ENCODE assay signal across 9 cellular contexts in the genomic region with DNA sequence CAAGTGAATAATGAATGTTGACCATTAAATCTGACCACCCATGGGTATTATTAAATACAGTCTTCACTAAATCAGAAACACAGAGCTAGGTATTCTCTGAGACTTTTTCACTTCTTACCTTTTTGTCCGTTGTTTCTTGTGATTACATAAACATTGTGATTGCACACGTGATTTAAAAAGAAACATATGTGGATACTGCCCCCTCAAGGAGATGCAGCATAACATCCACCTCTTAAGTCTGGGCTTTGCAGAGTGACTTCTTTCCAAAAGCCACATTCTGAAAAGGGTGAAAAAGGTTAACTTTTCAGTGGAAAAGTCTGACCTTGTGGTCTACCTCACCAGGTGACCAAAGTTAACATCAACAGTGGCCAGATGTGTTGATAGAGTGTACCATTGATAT.
DNase-seq lines count a peak whose midpoint lies in the region; ATAC-seq, FAIRE-seq and TF ChIP-seq lines count a peak whose summit lies in the region.
"Had no signal": no experiment of that assay in that cellular context is flagged by ENCODE, and none has a peak within 500 bp of the region (broad histone marks: within the 10 kb centered on the region; RNA-seq: fewer than 3 reads in every experiment).

No MANE protein-coding gene starts in this region.

- no peaks in the 10 kb centered on the region for H3K9me3 ChIP-seq in DND-41 (ENCODE audit: insufficient read depth, low read length, severe bottlenecking)
- H3K9me3 ChIP-seq in Karpas-422 (ENCODE audit: low read length): no peaks in the 10 kb centered on the region
- no peaks in the 10 kb centered on the region for H3K9me3 ChIP-seq in K562 (replicated peaks; ENCODE audit: control insufficient read depth, insufficient read depth, low read depth, low read length)
- H3K9me3 ChIP-seq: gastroesophageal sphincter had no signal

- no peak for FAIRE-seq in K562 (lab: Jason Lieb, UNC)

- DNase-seq in DND-41: no peak
- peak; percentile 53 for DNase-seq in Karpas-422
- peak in 1 of 4 experiments; percentile 14 for DNase-seq in K562 (ENCODE audit: extremely low read depth in 1 of 4, low spot score in 3 of 4)
- peak; percentile 10 for DNase-seq in medulla oblongata (ENCODE audit: extremely low spot score)
- no peak for DNase-seq in mesenteric fat pad (ENCODE audit: low spot score)
- DNase-seq in activated T-cell treated with anti-CD3 and anti-CD28 coated beads, Interleukin-2, amount 50 U/mL, for 48 hours: no peak

- H3K36me3 ChIP-seq in DND-41 (ENCODE audit: insufficient read depth, low read length) (no peaks in the 10 kb centered on the region), Karpas-422 (ENCODE audit: insufficient read depth, low read length) (no peaks in the 10 kb centered on the region), K562 (ENCODE audit: control insufficient read depth, insufficient read depth, low read length) (no peaks in the 10 kb centered on the region)
- H3K36me3 ChIP-seq: gastroesophageal sphincter had no signal

- in situ Hi-C loops in K562 (cut with MboI): no loop called here

- peak in 1 of 2 experiments; percentile 59; a peak in 3 of 4 replicates for TF ChIP-seq RAD21 in K562 (CRISPR knock-in tag; conservative IDR thresholded peaks at IDR 0.05 in 1 of 2, IDR thresholded peaks at IDR 0.05 in 1 of 2)

- no peak overlapping the region for H3K4me2 ChIP-seq in DND-41 (ENCODE audit: insufficient read depth, low read length)
- H3K4me2 ChIP-seq in Karpas-422 (ENCODE audit: low read depth, low read length, poor library complexity, severe bottlenecking): no peak overlapping the region
- H3K4me2 ChIP-seq in K562 (ENCODE audit: insufficient read depth, low read length): no peak overlapping the region

- WGBS in K562 (ENCODE audit: insufficient coverage, low coverage, missing lambda C conversion rate): 0% methylated on average over 2 of the region's 2 CpGs

- H4K20me1 ChIP-seq in DND-41 (ENCODE audit: insufficient read depth, low read length) (no peaks in the 10 kb centered on the region), Karpas-422 (ENCODE audit: insufficient read depth, low read depth, low read length) (no peaks in the 10 kb centered on the region), K562 (replicated peaks; ENCODE audit: control insufficient read depth, insufficient read depth, low read length) (no peaks in the 10 kb centered on the region)

- ATAC-seq in DND-41 (ENCODE audit: insufficient read depth, low read depth) (no peak), K562 (peak; percentile 58; the same call in 2 of the 3 replicates), HG03342 (IDR thresholded peaks at IDR 0.05; ENCODE audit: unreplicated experiment) (no peak), GM19452 (IDR thresholded peaks at IDR 0.05; ENCODE audit: unreplicated experiment) (no peak)
- ATAC-seq: gastroesophageal sphincter had no signal

- H3K27me3 ChIP-seq in DND-41 (ENCODE audit: insufficient read depth, low read length, poor library complexity) (peaks cover 5% of the 10 kb centered on the region), Karpas-422 (ENCODE audit: low read length) (no peaks in the 10 kb centered on the region), K562 (ENCODE audit: control insufficient read depth in 2 of 2, insufficient read depth in 2 of 2, low read length in 2 of 2) (no peaks in the 10 kb centered on the region; a peak in 1 of 5 replicates)
- H3K27me3 ChIP-seq: gastroesophageal sphincter had no signal

- TF ChIP-seq POLR2A in K562 (conservative IDR thresholded peaks at IDR 0.05): no peak

- no peaks in the 10 kb centered on the region for H3K9me1 ChIP-seq in K562 (ENCODE audit: control insufficient read depth, insufficient read depth, low read length)

- no peak for TF ChIP-seq EP300 in K562 (IDR thresholded peaks at IDR 0.05; ENCODE audit: low read length)

- H3K4me3 ChIP-seq in DND-41 (ENCODE audit: low read depth in 1 of 2, low read length in 2 of 2) (no peak overlapping the region), Karpas-422 (ENCODE audit: low read length) (no peak overlapping the region), K562 (no peak overlapping the region)
- H3K4me3 ChIP-seq: gastroesophageal sphincter had no signal

- H3K4me1 ChIP-seq in DND-41 (ENCODE audit: insufficient read depth, low read length): no peaks in the 10 kb centered on the region
- no peaks in the 10 kb centered on the region for H3K4me1 ChIP-seq in Karpas-422 (ENCODE audit: low read length)
- no peaks in the 10 kb centered on the region for H3K4me1 ChIP-seq in K562 (replicated peaks in 1 of 2; ENCODE audit: control insufficient read depth in 2 of 2, insufficient read depth in 2 of 2, low read length in 2 of 2)

- TF ChIP-seq CTCF in DND-41 (IDR thresholded peaks at IDR 0.05; ENCODE audit: borderline replicate concordance, extremely low read depth, low read length, poor library complexity, severe bottlenecking) (peak; percentile 43), K562 (IDR thresholded peaks at IDR 0.05 in 2 of 3, conservative IDR thresholded peaks at IDR 0.05 in 1 of 3; ENCODE audit: insufficient read depth in 2 of 3, low read depth in 1 of 3, low read length in 3 of 3) (peak in 2 of 3 experiments; percentile 34 to 35; a peak in 1 of 6 replicates)

- H3K79me2 ChIP-seq in DND-41 (ENCODE audit: insufficient read depth, low read length) (no peaks in the 10 kb centered on the region), Karpas-422 (ENCODE audit: low read length) (no peaks in the 10 kb centered on the region), K562 (ENCODE audit: control insufficient read depth, insufficient read depth, low read length) (no peaks in the 10 kb centered on the region)

- H3K9ac ChIP-seq in DND-41 (ENCODE audit: low read depth, low read length): no peak overlapping the region
- H3K9ac ChIP-seq in Karpas-422 (ENCODE audit: low read length): no peak overlapping the region
- H3K9ac ChIP-seq in K562 (ENCODE audit: insufficient read depth in 1 of 2, low read depth in 2 of 2, low read length in 2 of 2): no peak overlapping the region

- POLR2A ChIA-PET in K562 (lab: Yijun Ruan, JAX): no interaction called here

- BruUV-seq in K562 (replicated peaks; lab: Mats Ljungman, UMichigan): no TSS peak

- no peak overlapping the region for H3K27ac ChIP-seq in DND-41 (ENCODE audit: low read length)
- no peak overlapping the region for H3K27ac ChIP-seq in Karpas-422 (ENCODE audit: low read length)
- H3K27ac ChIP-seq in K562 (ENCODE audit: extremely low read depth, low read depth, low read length): no peak overlapping the region
- H3K27ac ChIP-seq: gastroesophageal sphincter had no signal

- no peak overlapping the region for H2AFZ ChIP-seq in DND-41 (ENCODE audit: low read depth, low read length)
- no peak overlapping the region for H2AFZ ChIP-seq in Karpas-422 (ENCODE audit: low read length)
- no peak overlapping the region for H2AFZ ChIP-seq in K562 (ENCODE audit: low read depth, low read length)

- intact Hi-C loops in K562 (cut with micrococcal nuclease): no loop called here

- CTCF ChIA-PET in K562 (lab: Yijun Ruan, JAX; ENCODE audit: low intra/inter-chr PET ratio): no interaction called here

- no peaks in the 10 kb centered on the region for H3K9me2 ChIP-seq in Karpas-422 (replicated peaks; ENCODE audit: insufficient read depth, low read length)

TF ChIP-seq in K562, 482 proteins besides CTCF, POLR2A, EP300 and RAD21 (continues in another document):
- no peak for TF ChIP-seq SETDB1 (IDR thresholded peaks at IDR 0.05; ENCODE audit: low read length)
- TF ChIP-seq, protein P1, sequence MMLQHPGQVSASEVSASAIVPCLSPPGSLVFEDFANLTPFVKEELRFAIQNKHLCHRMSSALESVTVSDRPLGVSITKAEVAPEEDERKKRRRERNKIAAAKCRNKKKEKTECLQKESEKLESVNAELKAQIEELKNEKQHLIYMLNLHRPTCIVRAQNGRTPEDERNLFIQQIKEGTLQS (IDR thresholded peaks at IDR 0.05): no peak
- TF ChIP-seq, protein P1 (CRISPR knock-in tag; conservative IDR thresholded peaks at IDR 0.05): no peak
- no peak for TF ChIP-seq ZNF224 (CRISPR knock-in tag; IDR thresholded peaks at IDR 0.05)
- no peak for TF ChIP-seq CREBBP (IDR thresholded peaks at IDR 0.05; ENCODE audit: low read depth, low read length)
- no peak for TF ChIP-seq TAF1 (IDR thresholded peaks at IDR 0.05; ENCODE audit: control insufficient read depth, extremely low read depth, insufficient read depth, low read length, severe bottlenecking)
- no peak for TF ChIP-seq RBM39 (optimal IDR thresholded peaks at IDR 0.05; ENCODE audit: low read depth, low read length)
- TF ChIP-seq MYC (IDR thresholded peaks at IDR 0.05; ENCODE audit: low read depth, low read length): peak; percentile 42; the same call in 1 of the 2 replicates
- TF ChIP-seq MYC (CRISPR knock-in tag; IDR thresholded peaks at IDR 0.05; ENCODE audit: borderline replicate concordance, low read depth): no peak
- no peak for TF ChIP-seq PTBP1 (IDR thresholded peaks at IDR 0.05; ENCODE audit: low read depth, low read length)
- peak; percentile 5; the same call in 1 of the 2 replicates for TF ChIP-seq L3MBTL2 (IDR thresholded peaks at IDR 0.05)
- peak; percentile 43; the same call in 1 of the 2 replicates for TF ChIP-seq BHLHE40 (IDR thresholded peaks at IDR 0.05; ENCODE audit: low read length)
- no peak for TF ChIP-seq DMBX1 (CRISPR knock-in tag; IDR thresholded peaks at IDR 0.05; ENCODE audit: borderline replicate concordance)
- TF ChIP-seq, protein P2, sequence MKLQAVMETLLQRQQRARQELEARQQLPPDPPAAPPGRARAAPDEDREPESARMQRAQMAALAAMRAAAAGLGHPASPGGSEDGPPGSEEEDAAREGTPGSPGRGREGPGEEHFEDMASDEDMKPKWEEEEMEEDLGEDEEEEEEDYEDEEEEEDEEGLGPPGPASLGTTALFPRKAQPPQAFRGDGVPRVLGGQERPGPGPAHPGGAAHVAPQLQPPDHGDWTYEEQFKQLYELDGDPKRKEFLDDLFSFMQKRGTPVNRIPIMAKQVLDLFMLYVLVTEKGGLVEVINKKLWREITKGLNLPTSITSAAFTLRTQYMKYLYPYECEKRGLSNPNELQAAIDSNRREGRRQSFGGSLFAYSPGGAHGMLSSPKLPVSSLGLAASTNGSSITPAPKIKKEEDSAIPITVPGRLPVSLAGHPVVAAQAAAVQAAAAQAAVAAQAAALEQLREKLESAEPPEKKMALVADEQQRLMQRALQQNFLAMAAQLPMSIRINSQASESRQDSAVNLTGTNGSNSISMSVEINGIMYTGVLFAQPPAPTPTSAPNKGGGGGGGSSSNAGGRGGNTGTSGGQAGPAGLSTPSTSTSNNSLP (IDR thresholded peaks at IDR 0.05; ENCODE audit: borderline replicate concordance, low read depth, low read length): no peak

Comparison
In these comparisons a context has a peak if more than half of its experiments do, and no peak if none do; other contexts are left out.
1. DNase-seq: peak in Karpas-422 (single experiment) and medulla oblongata (single experiment); none in DND-41 (single experiment), mesenteric fat pad (single experiment) and activated T-cell treated with anti-CD3 and anti-CD28 coated beads, Interleukin-2, amount 50 U/mL, for 48 hours (0 of 2).